In the genomic region with DNA sequence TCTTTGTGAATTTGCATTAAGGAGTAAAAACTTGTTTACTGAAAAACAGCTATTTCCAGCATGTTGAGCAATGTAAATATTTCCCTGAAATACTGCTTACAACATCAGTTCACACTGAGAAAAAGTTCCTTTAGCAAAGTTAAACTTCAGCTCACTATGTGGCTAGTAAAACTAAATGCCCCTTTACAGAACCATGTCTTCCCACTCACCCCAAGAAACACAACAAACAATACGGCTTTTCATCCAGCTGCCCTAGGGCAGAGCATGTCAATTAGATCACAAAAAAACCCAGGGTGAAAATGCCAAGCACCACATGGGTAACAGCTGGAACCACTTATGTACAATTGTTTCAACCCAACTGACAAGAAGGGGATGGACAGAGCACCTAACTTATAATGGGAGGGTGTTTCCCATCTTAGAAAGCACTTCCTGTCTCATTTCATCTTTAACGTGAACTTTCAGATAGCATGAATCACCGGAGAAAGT, we compare ENCODE assay signal across 8 cellular contexts. TPM values are rescaled to one million over a fixed set of nuclear protein-coding genes. Genes with fewer than 3 reads are reported as not detected.
DNase-seq lines count a peak whose midpoint lies in the region; ATAC-seq and TF ChIP-seq lines count a peak whose summit lies in the region.

No MANE protein-coding gene starts in this region.

- ATAC-seq in GM21786 (IDR thresholded peaks at IDR 0.05; ENCODE audit: unreplicated experiment) = peak; percentile 94

- in situ Hi-C loops in GM13977 (cut with MboI; ENCODE audit: low pct_unique_long_range_greater_than_20kb, low sequenced_read_pairs, unreplicated experiment) = no loop called here

- TF ChIP-seq CTCF in GM13977 (IDR thresholded peaks at IDR 0.05; ENCODE audit: extremely low read depth, insufficient read depth, missing control alignments) = no peak

- DNase-seq in GM13977 (ENCODE audit: low spot score) (peak; percentile 65), NCI-H345 (lab: John Stamatoyannopoulos, UW) (peak; percentile 21), myocyte (ENCODE audit: low read depth) (peak; percentile 71), NCI-H2171 treated with DMSO at 0.1 percent for 48 hours (lab: John Stamatoyannopoulos, UW) (no peak), glomerular visceral epithelial cell (ENCODE audit: extremely low spot score) (no peak), cerebellar cortex (ENCODE audit: low spot score) (no peak), NCI-H2029 (lab: John Stamatoyannopoulos, UW) (no peak)

RNA-seq across cellular contexts. Expression of a gene that starts 6.7 kb away (rescaled TPM):
- 7.8 and 8.7 TPM in 2 replicates for total RNA-seq in myocyte
- polyA plus RNA-seq in myocyte (2012) = 22.0 TPM

Comparison
In these comparisons a context has a peak if more than half of its experiments do, and no peak if none do; other contexts are left out.
1. DNase-seq: peak in GM13977 (single experiment), NCI-H345 (single experiment) and myocyte (single experiment); none in NCI-H2171 treated with DMSO at 0.1 percent for 48 hours (single experiment), glomerular visceral epithelial cell (single experiment), cerebellar cortex (single experiment) and NCI-H2029 (single experiment).